21 cellular contexts compared by ENCODE assay signal in the genomic region with DNA sequence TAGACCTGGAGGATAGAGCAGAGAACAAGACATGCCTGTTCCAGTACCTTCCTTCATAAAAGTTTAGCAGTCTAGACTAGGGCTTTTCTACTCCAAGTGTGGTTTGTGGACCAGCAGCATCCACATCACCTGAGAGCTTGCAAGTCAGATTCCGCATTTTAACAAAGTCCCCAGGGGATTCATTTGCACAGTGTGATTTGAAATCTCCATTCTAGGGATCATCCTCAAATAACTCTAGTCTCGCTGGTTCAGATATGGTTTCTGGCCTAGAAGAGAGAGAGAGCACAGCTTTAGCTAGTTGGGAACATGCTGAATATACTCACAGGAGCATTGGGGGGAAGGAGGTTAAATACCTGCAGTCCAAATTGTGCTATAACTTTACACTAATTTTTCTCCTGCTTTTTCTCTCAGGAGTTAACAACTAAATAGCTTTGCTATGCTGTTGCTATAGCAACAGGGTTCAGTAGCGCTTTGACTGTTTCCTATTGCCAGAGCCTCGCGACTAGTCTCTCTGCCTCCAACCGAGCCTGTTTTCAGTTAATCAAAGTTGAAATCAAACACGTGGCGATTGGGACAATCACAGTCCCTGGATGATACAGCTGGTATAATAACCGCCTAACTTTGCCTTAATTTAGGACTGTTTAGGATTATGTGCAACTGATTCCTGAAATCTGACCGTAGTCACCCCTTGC.
DNase-seq lines count a peak whose midpoint lies in the region; ATAC-seq, FAIRE-seq and TF ChIP-seq lines count a peak whose summit lies in the region.
"Had no signal": no experiment of that assay in that cellular context is flagged by ENCODE, and none has a peak within 500 bp of the region (broad histone marks: within the 10 kb centered on the region; RNA-seq: fewer than 3 reads in every experiment).

No MANE protein-coding gene starts in this region.

- CTCF ChIA-PET in HepG2 (lab: Yijun Ruan, JAX; ENCODE audit: low intra/inter-chr PET ratio, low total read pairs): no interaction called here

- TF ChIP-seq RAD21 in HepG2 (CRISPR knock-in tag; IDR thresholded peaks at IDR 0.05): no peak

- DNase-seq in HepG2 (ENCODE audit: low spot score) (no peak), right lobe of liver (no peak), SK-N-DZ (ENCODE audit: low spot score) (peak; percentile 60), kidney tubule cell (ENCODE audit: low spot score) (peak; percentile 32), RKO (ENCODE audit: low spot score) (no peak), NCI-H2081 (lab: John Stamatoyannopoulos, UW) (no peak)
- DNase-seq: activated CD4-positive, alpha-beta T cell treated with anti-CD3 and anti-CD28 coated beads for 4 hours; CD8-positive, alpha-beta T cell; effector memory CD4-positive, alpha-beta T cell; NCI-H1694; NCI-H510A; stimulated activated CD4-positive, alpha-beta T cell treated with anti-CD3 and anti-CD28 coated beads, Interleukin-4, amount 100 ng/mL, for 1 hour; stimulated activated naive CD8-positive, alpha-beta T cell treated with anti-CD3 and anti-CD28 coated beads, Interleukin-15, Interleukin-2, amounts not matched to agents 100 U/mL and 50 U/mL, for 24 hours; T-cell had no signal

- H3K9me3 ChIP-seq in HepG2 (ENCODE audit: low read length): peaks cover 6% of the 10 kb centered on the region; the same call in 1 of the 2 replicates
- no peaks in the 10 kb centered on the region for H3K9me3 ChIP-seq in right lobe of liver
- H3K9me3 ChIP-seq: prostate gland had no signal

- TF ChIP-seq CTCF in HepG2 (CRISPR knock-in tag; IDR thresholded peaks at IDR 0.05) (no peak), right lobe of liver (IDR thresholded peaks at IDR 0.05) (no peak)

- intact Hi-C loops in HepG2 (cut with micrococcal nuclease; ENCODE audit: unreplicated experiment): no loop called here
- intact Hi-C loops in right lobe of liver (cut with DNase I): no loop called here

- no peak overlapping the region for H2AFZ ChIP-seq in HepG2 (ENCODE audit: low read length)

- 13% methylated on average over 10 of the region's 10 CpGs for WGBS in HepG2 (ENCODE audit: low lambda C conversion rate)
- WGBS in right lobe of liver (ENCODE audit: insufficient coverage, low coverage, low lambda C conversion rate, missing lambda C conversion rate): 38% methylated on average over 10 of the region's 10 CpGs

- H3K4me3 ChIP-seq in HepG2 (replicated peaks in 1 of 3; ENCODE audit: insufficient read depth in 1 of 3, low read depth in 2 of 3, low read length in 3 of 3): no peak overlapping the region
- no peak overlapping the region for H3K4me3 ChIP-seq in right lobe of liver
- H3K4me3 ChIP-seq: esophagus muscularis mucosa, prostate gland, tibial nerve had no signal

- H3K4me2 ChIP-seq in HepG2 (ENCODE audit: low read depth, low read length): no peak overlapping the region

- H3K36me3 ChIP-seq in HepG2 (replicated peaks in 1 of 2; ENCODE audit: control insufficient read depth in 1 of 2, insufficient read depth in 2 of 2, low read length in 2 of 2) (no peaks in the 10 kb centered on the region), right lobe of liver (no peaks in the 10 kb centered on the region)
- H3K36me3 ChIP-seq: esophagus muscularis mucosa, prostate gland, tibial nerve had no signal

- H4K20me1 ChIP-seq in HepG2 (ENCODE audit: insufficient read depth, low read length): no peaks in the 10 kb centered on the region

- in situ Hi-C loops in HepG2 (cut with HindIII; ENCODE audit: extremely low pct_ligation_motif_present, low pct_unique_long_range_greater_than_20kb): no loop called here

- no peak for ATAC-seq in HepG2
- ATAC-seq in right lobe of liver: no peak
- ATAC-seq in GM18870 (IDR thresholded peaks at IDR 0.05; ENCODE audit: unreplicated experiment): no peak
- ATAC-seq: CD8-positive, alpha-beta T cell; left lobe of liver; Right ventricle myocardium inferior; stimulated activated naive CD8-positive, alpha-beta T cell treated with anti-CD3 and anti-CD28 coated beads, Interleukin-15, Interleukin-2, amounts not matched to agents 100 U/mL and 50 U/mL, for 24 hours; T-cell had no signal

- POLR2A ChIA-PET in HepG2 (lab: Yijun Ruan, JAX): no interaction called here

- no peak for TF ChIP-seq POLR2A in HepG2 (IDR thresholded peaks at IDR 0.05; ENCODE audit: insufficient read depth in 1 of 2, low read depth in 2 of 2, low read length in 2 of 2)
- no peak for TF ChIP-seq POLR2A in right lobe of liver (IDR thresholded peaks at IDR 0.05)

- BruUV-seq in HepG2 (replicated peaks; lab: Mats Ljungman, UMichigan): no TSS peak

- H3K4me1 ChIP-seq in HepG2 (ENCODE audit: insufficient read depth, low read length) (no peaks in the 10 kb centered on the region), right lobe of liver (no peaks in the 10 kb centered on the region)
- H3K4me1 ChIP-seq: prostate gland had no signal

- no peak for FAIRE-seq in HepG2 (lab: Jason Lieb, UNC)
- FAIRE-seq: TTC549 had no signal

- TF ChIP-seq EP300 in HepG2 (IDR thresholded peaks at IDR 0.05; ENCODE audit: low read depth in 2 of 2, low read length in 2 of 2): no peak
- no peak for TF ChIP-seq EP300 in HepG2 (CRISPR knock-in tag; IDR thresholded peaks at IDR 0.05; ENCODE audit: borderline replicate concordance)

- no peak overlapping the region for H3K9ac ChIP-seq in HepG2 (ENCODE audit: insufficient read depth, low read depth, low read length)

- no peaks in the 10 kb centered on the region for H3K79me2 ChIP-seq in HepG2 (ENCODE audit: insufficient read depth, low read length)

- H3K27me3 ChIP-seq in HepG2 (ENCODE audit: control insufficient read depth in 1 of 2, insufficient read depth in 2 of 2, low read length in 2 of 2) (peaks cover 0 to 5% of the 10 kb centered on the region in 2 experiments; a peak in 1 of 5 replicates), right lobe of liver (no peaks in the 10 kb centered on the region)
- H3K27me3 ChIP-seq: tibial nerve had no signal

- no peak overlapping the region for H3K27ac ChIP-seq in HepG2 (ENCODE audit: extremely low read length, insufficient read depth, low read length)
- no peak overlapping the region for H3K27ac ChIP-seq in right lobe of liver
- H3K27ac ChIP-seq: esophagus muscularis mucosa, prostate gland, tibial nerve had no signal

TF ChIP-seq in HepG2, 621 proteins besides CTCF, POLR2A, EP300 and RAD21:
- TF ChIP-seq RFX3 (CRISPR knock-in tag; IDR thresholded peaks at IDR 0.05) (peak; percentile 43), HDAC6 (IDR thresholded peaks at IDR 0.05; ENCODE audit: low read depth, low read length) (no peak), ARNT2 (CRISPR knock-in tag; IDR thresholded peaks at IDR 0.05; ENCODE audit: low read depth) (no peak), EEA1 (CRISPR knock-in tag; IDR thresholded peaks at IDR 0.05; ENCODE audit: borderline replicate concordance) (no peak), ZNF382 (CRISPR knock-in tag; IDR thresholded peaks at IDR 0.05; ENCODE audit: borderline replicate concordance) (no peak), BRF2 (CRISPR knock-in tag; IDR thresholded peaks at IDR 0.05) (no peak), RFX1 (IDR thresholded peaks at IDR 0.05) (peak; percentile 60; the same call in 1 of the 2 replicates)
- TF ChIP-seq, protein P1, sequence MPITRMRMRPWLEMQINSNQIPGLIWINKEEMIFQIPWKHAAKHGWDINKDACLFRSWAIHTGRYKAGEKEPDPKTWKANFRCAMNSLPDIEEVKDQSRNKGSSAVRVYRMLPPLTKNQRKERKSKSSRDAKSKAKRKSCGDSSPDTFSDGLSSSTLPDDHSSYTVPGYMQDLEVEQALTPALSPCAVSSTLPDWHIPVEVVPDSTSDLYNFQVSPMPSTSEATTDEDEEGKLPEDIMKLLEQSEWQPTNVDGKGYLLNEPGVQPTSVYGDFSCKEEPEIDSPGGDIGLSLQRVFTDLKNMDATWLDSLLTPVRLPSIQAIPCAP (CRISPR knock-in tag; IDR thresholded peaks at IDR 0.05; ENCODE audit: low read depth): no peak

Comparison
In these comparisons a context has a peak if more than half of its experiments do, and no peak if none do; other contexts are left out.
1. DNase-seq: peak in SK-N-DZ (single experiment) and kidney tubule cell (single experiment); none in HepG2 (single experiment), right lobe of liver (0 of 3), RKO (single experiment) and NCI-H2081 (0 of 2).